In genomic region chr19:8531470-8531869, GRCh38 we compare ENCODE assay signal across 24 cellular contexts. TPM values are rescaled to one million over a fixed set of nuclear protein-coding genes. Genes with fewer than 3 reads are reported as not detected.
DNase-seq lines count a peak whose midpoint lies in the region; ATAC-seq, FAIRE-seq and TF ChIP-seq lines count a peak whose summit lies in the region.
"Had no signal": no experiment of that assay in that cellular context is flagged by ENCODE, and none has a peak within 500 bp of the region (broad histone marks: within the 10 kb centered on the region; RNA-seq: fewer than 3 reads in every experiment).

No MANE protein-coding gene starts in this region.

- H3K27me3 ChIP-seq in neural progenitor cell = peaks cover 8% of the 10 kb centered on the region

- CTCF ChIA-PET in activated CD4-positive, alpha-beta T cell treated with anti-CD3 and anti-CD28 coated beads, Interleukin-2, amount 10 ng/mL, durations not matched to agents 7 days and 5 days (lab: Charles Lee) = interaction anchor here (0.8 kb wide), 1 partner anchor 26 kb away, joined by 4 read pairs; no protein-coding TSS in a partner anchor

- H3F3A ChIP-seq in neural progenitor cell (ENCODE audit: low read depth) = no peaks in the 10 kb centered on the region

- no peak overlapping the region for H3K9ac ChIP-seq in neural progenitor cell

- intact Hi-C loops in natural killer cell (cut with micrococcal nuclease) = no loop called here

- no peak overlapping the region for H3K4me3 Mint-ChIP-seq in activated CD4-positive, alpha-beta T cell treated with anti-CD3 and anti-CD28 coated beads, Interleukin-2, amount 10 ng/mL, durations not matched to agents 7 days and 5 days
- H3K4me3 Mint-ChIP-seq in natural killer cell (no peak overlapping the region), neural progenitor cell (peak overlapping the region; percentile 58)
- H3K4me3 Mint-ChIP-seq: CD4-positive, alpha-beta memory T cell; H9; IgD-negative memory B cell had no signal

- TF ChIP-seq CTCF in NB4 (IDR thresholded peaks at IDR 0.05; ENCODE audit: low read depth, low read length) (no peak), natural killer cell (IDR thresholded peaks at IDR 0.05) (no peak), neural progenitor cell (IDR thresholded peaks at IDR 0.05) (no peak)

- H2AFZ ChIP-seq in neural progenitor cell (replicated peaks) = no peak overlapping the region

- H3K36me3 Mint-ChIP-seq in activated CD4-positive, alpha-beta T cell treated with anti-CD3 and anti-CD28 coated beads, Interleukin-2, amount 10 ng/mL, durations not matched to agents 7 days and 5 days (ENCODE audit: low read depth) = peaks cover 70% of the 10 kb centered on the region
- peaks cover 29% of the 10 kb centered on the region for H3K36me3 Mint-ChIP-seq in natural killer cell
- peaks cover 5% of the 10 kb centered on the region for H3K36me3 Mint-ChIP-seq in neural progenitor cell

- peak overlapping the region; percentile 36 for H3K27ac Mint-ChIP-seq in activated CD4-positive, alpha-beta T cell treated with anti-CD3 and anti-CD28 coated beads, Interleukin-2, amount 10 ng/mL, durations not matched to agents 7 days and 5 days
- H3K27ac Mint-ChIP-seq in natural killer cell = peak overlapping the region; percentile 9 to 62
- H3K27ac Mint-ChIP-seq in neural progenitor cell = no peak overlapping the region
- H3K27ac Mint-ChIP-seq: H9 had no signal

- H3K4me1 Mint-ChIP-seq in activated CD4-positive, alpha-beta T cell treated with anti-CD3 and anti-CD28 coated beads, Interleukin-2, amount 10 ng/mL, durations not matched to agents 7 days and 5 days = no peaks in the 10 kb centered on the region
- peaks cover 23 to 24% of the 10 kb centered on the region in 2 donors for H3K4me1 Mint-ChIP-seq in natural killer cell
- H3K4me1 Mint-ChIP-seq in neural progenitor cell = peaks cover 4% of the 10 kb centered on the region

- no peak for FAIRE-seq in HTR-8/SVneo (lab: Jason Lieb, UNC)
- FAIRE-seq: A549, GM12892, GM18507, H1 had no signal

- no peaks in the 10 kb centered on the region for H3K36me3 ChIP-seq in neural progenitor cell

- no peak for ATAC-seq in natural killer cell
- no peak for ATAC-seq in HG02759 (IDR thresholded peaks at IDR 0.05; ENCODE audit: unreplicated experiment)
- no peak for ATAC-seq in HG03280 (IDR thresholded peaks at IDR 0.05; ENCODE audit: unreplicated experiment)
- ATAC-seq: A549 had no signal

- TF ChIP-seq POLR2A in NB4 (IDR thresholded peaks at IDR 0.05; ENCODE audit: extremely low read depth, insufficient read length) = no peak

- no peaks in the 10 kb centered on the region for H3K9me3 Mint-ChIP-seq in activated CD4-positive, alpha-beta T cell treated with anti-CD3 and anti-CD28 coated beads, Interleukin-2, amount 10 ng/mL, durations not matched to agents 7 days and 5 days
- H3K9me3 Mint-ChIP-seq in natural killer cell (no peaks in the 10 kb centered on the region), neural progenitor cell (no peaks in the 10 kb centered on the region)
- H3K9me3 Mint-ChIP-seq: H9, IgD-negative memory B cell had no signal

- no peak overlapping the region for H3K27ac ChIP-seq in neural progenitor cell
- H3K27ac ChIP-seq: 22Rv1, A549, C4-2B, HL-60 had no signal

- H3K79me2 ChIP-seq in neural progenitor cell (ENCODE audit: low read depth) = no peaks in the 10 kb centered on the region

- no peaks in the 10 kb centered on the region for H3K4me1 ChIP-seq in neural progenitor cell

- POLR2A ChIA-PET in activated CD4-positive, alpha-beta T cell treated with anti-CD3 and anti-CD28 coated beads, Interleukin-2, amount 10 ng/mL, durations not matched to agents 7 days and 5 days (lab: Charles Lee) = no interaction called here

- no peak overlapping the region for H3K4me3 ChIP-seq in NB4 (ENCODE audit: low read depth, low read length)
- H3K4me3 ChIP-seq in neural progenitor cell = no peak overlapping the region
- H3K4me3 ChIP-seq: A549 had no signal

- no peaks in the 10 kb centered on the region for H3K9me3 ChIP-seq in neural progenitor cell (ENCODE audit: low read depth)
- H3K9me3 ChIP-seq: A549 had no signal

- no peak overlapping the region for H3K4me2 ChIP-seq in neural progenitor cell
- H3K4me2 ChIP-seq: A549 had no signal

- no peak for DNase-seq in activated CD4-positive, alpha-beta T cell treated with anti-CD3 and anti-CD28 coated beads, Interleukin-2, amount 10 ng/mL, durations not matched to agents 7 days and 5 days
- DNase-seq in activated CD4-positive, alpha-beta T cell treated with anti-CD3 and anti-CD28 coated beads for 48 hours = no peak
- peak; percentile 37 for DNase-seq in NB4 (ENCODE audit: low read depth)
- DNase-seq in natural killer cell = no peak
- no peak for DNase-seq in neural progenitor cell (ENCODE audit: low spot score)
- no peak for DNase-seq in HTR-8/SVneo (ENCODE audit: insufficient read length, low spot score)
- DNase-seq: AML-193; CD4-positive, alpha-beta memory T cell; DMS153; DMS79; GDM1; H9 had no signal

- H3K27me3 Mint-ChIP-seq in activated CD4-positive, alpha-beta T cell treated with anti-CD3 and anti-CD28 coated beads, Interleukin-2, amount 10 ng/mL, durations not matched to agents 7 days and 5 days = no peaks in the 10 kb centered on the region
- no peaks in the 10 kb centered on the region for H3K27me3 Mint-ChIP-seq in natural killer cell (ENCODE audit: low read depth in 2 of 2)
- H3K27me3 Mint-ChIP-seq in neural progenitor cell (ENCODE audit: insufficient read depth, low read depth) = peaks cover 8% of the 10 kb centered on the region
- H3K27me3 Mint-ChIP-seq: CD4-positive, alpha-beta memory T cell; IgD-negative memory B cell had no signal

- H4K20me1 ChIP-seq in neural progenitor cell (ENCODE audit: low read depth) = peaks cover 9% of the 10 kb centered on the region

RNA-seq across cellular contexts. Expression of gene ZNF414, which starts 17.5 kb away (rescaled TPM):
- total RNA-seq in activated CD4-positive, alpha-beta T cell treated with anti-CD3 and anti-CD28 coated beads, Interleukin-2, amount 10 ng/mL, durations not matched to agents 7 days and 5 days = 10 to 100 TPM; 46.8 to 47.3 TPM
- total RNA-seq in natural killer cell = 10 to 100 TPM; 42.1 to 46.4 (median 42.3) TPM
- 1.8 and 8.9 TPM in 2 replicates for total RNA-seq in neural progenitor cell (ENCODE audit: low replicate concordance)

RNA-seq across cellular contexts. Expression of gene PRAM1, which starts 29.0 kb away (rescaled TPM):
- 1 to 10 TPM; 3.8 to 6.7 TPM for total RNA-seq in activated CD4-positive, alpha-beta T cell treated with anti-CD3 and anti-CD28 coated beads, Interleukin-2, amount 10 ng/mL, durations not matched to agents 7 days and 5 days
- total RNA-seq in natural killer cell (10 to 100 TPM in 1 of 3 donors, 1 to 10 TPM in 2; 7.7 to 17.5 (median 9.0) TPM), neural progenitor cell (ENCODE audit: low replicate concordance) (0.22 and 0.56 TPM in 2 replicates)
- total RNA-seq: Daoy, HT1080 had no signal

RNA-seq across cellular contexts. Expression of gene MYO1F, which starts 45.8 kb away (rescaled TPM):
- 100 to 1,000 TPM; 359 to 366 TPM for total RNA-seq in activated CD4-positive, alpha-beta T cell treated with anti-CD3 and anti-CD28 coated beads, Interleukin-2, amount 10 ng/mL, durations not matched to agents 7 days and 5 days
- total RNA-seq in natural killer cell (1,000 to 10,000 TPM in 2 of 3 donors, 100 to 1,000 TPM in 1; 971 to 1,223 (median 1,014) TPM), neural progenitor cell (ENCODE audit: low replicate concordance) (0.09 and 0.15 TPM in 2 replicates)
- total RNA-seq: Daoy, HT1080 had no signal

Comparison
In these comparisons a context has a peak if more than half of its experiments do, and no peak if none do; other contexts are left out.
1. RNA of gene MYO1F, which starts 45.8 kb away (total RNA-seq): 971 to 1,223 TPM in natural killer cell and 359 to 366 TPM in activated CD4-positive, alpha-beta T cell treated with anti-CD3 and anti-CD28 coated beads, Interleukin-2, amount 10 ng/mL, durations not matched to agents 7 days and 5 days; 0.09 to 0.15 TPM in neural progenitor cell; every median in the first group is over 100 times any median in the second.